In the genomic region with DNA sequence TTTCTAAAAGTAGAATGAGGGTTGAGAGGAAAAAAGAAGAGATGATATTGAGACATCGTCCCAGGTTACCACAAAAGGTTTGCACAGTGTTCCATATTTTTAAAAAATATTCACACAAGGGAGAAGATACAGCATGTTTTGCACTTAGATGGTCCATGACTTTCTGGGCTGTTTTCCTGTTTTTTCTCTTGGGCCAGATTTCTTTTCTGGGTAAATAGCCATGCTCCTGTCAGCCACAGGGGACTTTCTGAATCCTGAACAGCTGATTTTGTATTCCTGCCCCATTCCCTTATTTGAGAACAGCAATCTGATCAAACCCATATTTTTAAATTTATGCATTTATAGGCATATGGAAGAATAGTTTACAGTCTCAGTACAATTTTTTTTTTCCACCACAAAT, we compare ENCODE assay signal across 17 cellular contexts.
"Had no signal": no experiment of that assay in that cellular context is flagged by ENCODE, and none has a peak within 500 bp of the region (broad histone marks: within the 10 kb centered on the region; RNA-seq: fewer than 3 reads in every experiment).

No MANE protein-coding gene starts in this region.

- H3K9me3 ChIP-seq: colonic mucosa, neutrophil, upper lobe of left lung had no signal

- H3K27ac Mint-ChIP-seq: activated CD4-positive, alpha-beta memory T cell treated with anti-CD3 and anti-CD28 coated beads for 36 hours; activated naive CD8-positive, alpha-beta T cell treated with anti-CD3 and anti-CD28 coated beads for 36 hours; activated T-cell treated with anti-CD3 and anti-CD28 coated beads, Interleukin-2, amount 50 U/mL, for 72 hours; naive thymus-derived CD8-positive, alpha-beta T cell had no signal

- DNase-seq: activated CD4-positive, alpha-beta memory T cell treated with anti-CD3 and anti-CD28 coated beads for 36 hours; activated CD4-positive, alpha-beta T cell treated with anti-CD3 and anti-CD28 coated beads for 1 hour; activated gamma-delta T cell treated with Interleukin-2 at 50 U/mL for 16 hours; activated naive CD8-positive, alpha-beta T cell treated with anti-CD3 and anti-CD28 coated beads for 36 hours; activated T-cell treated with anti-CD3 and anti-CD28 coated beads, Interleukin-2, amount 50 U/mL, for 72 hours; anterior cingulate cortex; colonic mucosa; kidney; naive thymus-derived CD8-positive, alpha-beta T cell; posterior cingulate gyrus; right cardiac atrium; spleen; stimulated activated CD4-positive, alpha-beta T cell treated with anti-CD3 and anti-CD28 coated beads, Interleukin-2, amount 100 ng/mL, for 24 hours; stimulated activated naive CD4-positive, alpha-beta T cell treated with Interleukin-2 at 50 U/mL for 16 hours; T-helper 9 cell; upper lobe of left lung had no signal

- H3K36me3 ChIP-seq: colonic mucosa, neutrophil, spleen had no signal

- H3K4me3 ChIP-seq: colonic mucosa, spleen, upper lobe of left lung had no signal

- H3K27me3 ChIP-seq: colonic mucosa, neutrophil, spleen, upper lobe of left lung had no signal

- H3K27me3 Mint-ChIP-seq: activated CD4-positive, alpha-beta memory T cell treated with anti-CD3 and anti-CD28 coated beads for 36 hours had no signal

- H3K27ac ChIP-seq: colonic mucosa, neutrophil, spleen, upper lobe of left lung had no signal

- H3K4me3 Mint-ChIP-seq: activated CD4-positive, alpha-beta memory T cell treated with anti-CD3 and anti-CD28 coated beads for 36 hours; activated naive CD8-positive, alpha-beta T cell treated with anti-CD3 and anti-CD28 coated beads for 36 hours; activated T-cell treated with anti-CD3 and anti-CD28 coated beads, Interleukin-2, amount 50 U/mL, for 72 hours; naive thymus-derived CD8-positive, alpha-beta T cell had no signal

- H3K36me3 Mint-ChIP-seq: activated CD4-positive, alpha-beta memory T cell treated with anti-CD3 and anti-CD28 coated beads for 36 hours; activated naive CD8-positive, alpha-beta T cell treated with anti-CD3 and anti-CD28 coated beads for 36 hours; naive thymus-derived CD8-positive, alpha-beta T cell had no signal

- H3K4me1 ChIP-seq: colonic mucosa, spleen, upper lobe of left lung had no signal

- ATAC-seq: activated T-cell treated with anti-CD3 and anti-CD28 coated beads, Interleukin-2, amount 50 U/mL, for 72 hours; naive thymus-derived CD8-positive, alpha-beta T cell had no signal
